1 cellular context compared by ENCODE assay signal in genomic region chr2:98577313-98577712, GRCh38.
TF ChIP-seq lines count a peak whose summit lies in the region.

No MANE protein-coding gene starts in this region.

TF ChIP-seq in A549, 52 proteins besides CTCF, POLR2A, EP300 and RAD21 (continued from another document):
- TF ChIP-seq PBX3 (IDR thresholded peaks at IDR 0.05): no peak
- TF ChIP-seq SREBF2 (IDR thresholded peaks at IDR 0.05): no peak
- no peak for TF ChIP-seq GATA3 (IDR thresholded peaks at IDR 0.05; ENCODE audit: borderline replicate concordance)
- no peak for TF ChIP-seq SMC3 (IDR thresholded peaks at IDR 0.05)
- no peak for TF ChIP-seq ZSCAN20 (CRISPR knock-in tag; IDR thresholded peaks at IDR 0.05)
- TF ChIP-seq EHF (CRISPR knock-in tag; IDR thresholded peaks at IDR 0.05): no peak
- TF ChIP-seq MAX (IDR thresholded peaks at IDR 0.05): no peak
- no peak for TF ChIP-seq BCL3 (IDR thresholded peaks at IDR 0.05)
- TF ChIP-seq RFX5 (IDR thresholded peaks at IDR 0.05): no peak
- no peak for TF ChIP-seq JUNB (IDR thresholded peaks at IDR 0.05)
- TF ChIP-seq ATOH8 (CRISPR knock-in tag; IDR thresholded peaks at IDR 0.05; ENCODE audit: low read depth): no peak
- TF ChIP-seq HDAC2 (IDR thresholded peaks at IDR 0.05): no peak
- no peak for TF ChIP-seq E2F6 (IDR thresholded peaks at IDR 0.05; ENCODE audit: borderline replicate concordance, low read depth)
- TF ChIP-seq TFCP2L1 (CRISPR knock-in tag; IDR thresholded peaks at IDR 0.05): no peak
- TF ChIP-seq HEYL (CRISPR knock-in tag; IDR thresholded peaks at IDR 0.05): no peak
